ENCODE assay signal across 21 cellular contexts in the genomic region with DNA sequence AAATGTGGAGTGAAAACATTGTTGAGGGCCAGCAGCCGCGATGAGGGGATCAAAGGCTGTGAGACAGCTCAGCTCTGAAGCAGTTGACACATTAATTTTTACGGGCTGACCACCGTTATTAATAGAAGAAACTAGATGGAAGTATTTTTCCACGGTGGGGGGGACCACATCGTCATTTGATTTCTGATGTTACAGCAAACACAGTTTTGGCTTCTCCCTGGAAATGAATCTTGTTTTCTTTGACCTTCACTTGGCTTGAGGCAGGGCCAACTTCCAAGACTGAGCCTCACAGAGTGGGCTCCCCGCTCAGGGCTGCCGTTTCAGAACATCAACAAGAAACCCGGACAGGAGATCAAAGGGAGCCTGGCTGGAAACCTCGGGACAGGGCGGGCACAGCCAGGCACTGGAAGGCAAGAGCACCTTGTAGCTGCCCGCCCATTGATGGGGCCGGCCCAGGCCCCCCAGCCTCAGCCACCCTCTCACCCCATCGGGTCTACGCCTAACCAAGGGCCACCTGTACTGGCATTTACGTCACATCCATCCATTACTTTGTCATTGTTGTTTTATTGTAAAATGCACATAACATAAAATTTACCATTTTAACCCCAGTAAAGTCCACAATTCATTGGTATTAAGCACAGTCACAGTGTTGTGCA.
A peak's percentile ranks its signal among the peaks of the same experiment; 100 is the strongest.
DNase-seq lines count a peak whose midpoint lies in the region; ATAC-seq and TF ChIP-seq lines count a peak whose summit lies in the region.
"Had no signal": no experiment of that assay in that cellular context is flagged by ENCODE, and none has a peak within 500 bp of the region (broad histone marks: within the 10 kb centered on the region; RNA-seq: fewer than 3 reads in every experiment).

No MANE protein-coding gene starts in this region.

- TF ChIP-seq CTCF in Loucy (conservative IDR thresholded peaks at IDR 0.05; ENCODE audit: low read length), result no peak
- TF ChIP-seq CTCF in astrocyte of the spinal cord (IDR thresholded peaks at IDR 0.05; ENCODE audit: low read depth, low read length), result no peak
- no peak for TF ChIP-seq CTCF in nephron (IDR thresholded peaks at IDR 0.05; ENCODE audit: unreplicated experiment in 3 of 3)

- no peaks in the 10 kb centered on the region for H3K9me2 ChIP-seq in Loucy (replicated peaks; ENCODE audit: low read depth, low read length)

- H3K36me3 ChIP-seq in Loucy (ENCODE audit: insufficient read depth, low read length), result no peaks in the 10 kb centered on the region

- no peaks in the 10 kb centered on the region for H3K27me3 ChIP-seq in Loucy (ENCODE audit: insufficient read depth, low read length, poor library complexity, severe bottlenecking)

- peaks cover 5% of the 10 kb centered on the region for H3K36me3 Mint-ChIP-seq in nephron (ENCODE audit: low read depth)
- H3K36me3 Mint-ChIP-seq: CD8-positive, alpha-beta T cell had no signal

- H3K9ac ChIP-seq in Loucy (ENCODE audit: low read depth, low read length, poor library complexity, severe bottlenecking), result no peak overlapping the region
- H3K9ac ChIP-seq: KMS-11 had no signal

- peaks cover 23% of the 10 kb centered on the region for H3K27me3 Mint-ChIP-seq in nephron (ENCODE audit: low read depth)
- H3K27me3 Mint-ChIP-seq: IgD-negative memory B cell had no signal

- H4K20me1 ChIP-seq in Loucy (ENCODE audit: insufficient read depth, low read length, poor library complexity, severe bottlenecking), result no peaks in the 10 kb centered on the region

- H3K4me1 ChIP-seq in Loucy (ENCODE audit: insufficient read depth, low read length, poor library complexity, severe bottlenecking), result peaks cover 18% of the 10 kb centered on the region
- H3K4me1 ChIP-seq: Caco-2 had no signal

- peaks cover 20% of the 10 kb centered on the region for H3K4me1 Mint-ChIP-seq in nephron
- H3K4me1 Mint-ChIP-seq: IgD-negative memory B cell had no signal

- no peak for ATAC-seq in GM19455 (IDR thresholded peaks at IDR 0.05; ENCODE audit: unreplicated experiment)
- ATAC-seq: A549; CD8-positive, alpha-beta T cell had no signal

- H3K9me3 ChIP-seq in Loucy (ENCODE audit: insufficient read depth, low read depth, low read length), result no peaks in the 10 kb centered on the region

- peak overlapping the region in 1 of 3 experiments; percentile 45 for H3K4me3 Mint-ChIP-seq in nephron
- H3K4me3 Mint-ChIP-seq: CD8-positive, alpha-beta T cell; IgD-negative memory B cell had no signal

- H3K4me3 ChIP-seq in Loucy (ENCODE audit: low read length, poor library complexity, severe bottlenecking) (no peak overlapping the region), astrocyte of the spinal cord (ENCODE audit: low read depth, low read length) (no peak overlapping the region)
- H3K4me3 ChIP-seq: A549 had no signal

- H3K79me2 ChIP-seq in Loucy (ENCODE audit: insufficient read depth, low read length), result no peaks in the 10 kb centered on the region

- H2AFZ ChIP-seq in Loucy (ENCODE audit: low read length), result no peak overlapping the region

- H3K27ac Mint-ChIP-seq in nephron, result peak overlapping the region; percentile 65 to 91 (median 85)
- H3K27ac Mint-ChIP-seq: CD8-positive, alpha-beta T cell; IgD-negative memory B cell had no signal

- peaks cover 2% of the 10 kb centered on the region for H3K9me3 Mint-ChIP-seq in nephron

- peak overlapping the region; percentile 31 for H3K4me2 ChIP-seq in Loucy (ENCODE audit: low read depth, low read length, poor library complexity, severe bottlenecking)
- H3K4me2 ChIP-seq: A549, KMS-11 had no signal

- DNase-seq in astrocyte of the spinal cord (ENCODE audit: low read depth, low spot score) (peak; percentile 64), smooth muscle cell of the brain vasculature (ENCODE audit: low read depth, low spot score) (peak; percentile 73), midbrain (lab: John Stamatoyannopoulos, UW) (no peak), 8988T (no peak)
- DNase-seq: AML-193; Caco-2; CD8-positive, alpha-beta T cell; EL; GF-D8; NCI-H1048; NCI-H1694; NCI-H2029 treated with DMSO at 0.1 percent for 48 hours; NCI-H2227 treated with DMSO at 0.1 percent for 48 hours; NCI-H526 treated with DMSO at 0.1 percent for 48 hours; SHP77 had no signal

- in situ Hi-C loops in astrocyte of the spinal cord (cut with HindIII; ENCODE audit: low sequenced_read_pairs), result no loop called here

- no peaks in the 10 kb centered on the region for H3F3A ChIP-seq in Loucy (ENCODE audit: low read depth)

Comparison
In these comparisons a context has a peak if more than half of its experiments do, and no peak if none do; other contexts are left out.
1. DNase-seq: peak in astrocyte of the spinal cord (single experiment) and smooth muscle cell of the brain vasculature (single experiment); none in midbrain (single experiment) and 8988T (single experiment).